1 cellular context compared by ENCODE assay signal in the genomic region with DNA sequence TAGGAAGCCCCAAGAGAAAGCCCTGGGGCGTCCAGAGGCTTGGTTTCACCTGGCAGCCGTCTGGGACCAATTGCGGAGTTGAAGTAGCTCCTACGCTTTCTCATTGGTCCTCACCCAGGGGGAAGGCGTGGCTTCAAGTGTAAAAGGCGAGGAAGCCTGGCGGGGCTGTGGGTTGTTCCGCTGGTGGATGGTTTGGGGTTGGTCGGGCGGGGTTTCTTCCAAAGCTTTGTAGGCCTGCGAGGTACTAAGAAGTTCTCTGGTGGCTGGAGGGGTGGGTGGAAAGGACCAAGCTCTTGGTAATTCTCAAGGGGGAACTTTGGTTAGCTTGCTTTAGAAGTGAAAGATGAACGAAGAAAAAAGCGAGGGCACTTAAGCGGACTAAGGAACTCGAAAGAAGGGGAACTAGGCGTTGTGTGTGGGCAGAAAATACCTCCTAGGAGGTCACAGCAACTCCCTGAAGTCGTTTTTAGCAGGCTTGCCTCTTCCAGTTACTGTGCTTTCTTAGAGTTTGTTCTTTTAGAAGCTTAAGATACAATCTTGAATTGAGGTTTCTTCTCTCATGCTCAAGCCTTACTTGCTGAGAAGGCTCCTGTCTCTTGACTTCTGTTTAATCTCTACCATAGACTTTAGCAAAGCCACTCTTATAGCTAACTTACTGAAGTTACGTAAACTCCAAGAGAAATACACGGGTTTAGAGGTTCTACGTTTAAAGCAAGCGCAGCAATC.
A peak's percentile ranks its signal among the peaks of the same experiment; 100 is the strongest.
TF ChIP-seq lines count a peak whose summit lies in the region.

No MANE protein-coding gene starts in this region.

TF ChIP-seq in GM12878, 131 proteins besides CTCF, POLR2A, EP300 and RAD21 (continued from another document and continues in another):
- TF ChIP-seq, protein P1, sequence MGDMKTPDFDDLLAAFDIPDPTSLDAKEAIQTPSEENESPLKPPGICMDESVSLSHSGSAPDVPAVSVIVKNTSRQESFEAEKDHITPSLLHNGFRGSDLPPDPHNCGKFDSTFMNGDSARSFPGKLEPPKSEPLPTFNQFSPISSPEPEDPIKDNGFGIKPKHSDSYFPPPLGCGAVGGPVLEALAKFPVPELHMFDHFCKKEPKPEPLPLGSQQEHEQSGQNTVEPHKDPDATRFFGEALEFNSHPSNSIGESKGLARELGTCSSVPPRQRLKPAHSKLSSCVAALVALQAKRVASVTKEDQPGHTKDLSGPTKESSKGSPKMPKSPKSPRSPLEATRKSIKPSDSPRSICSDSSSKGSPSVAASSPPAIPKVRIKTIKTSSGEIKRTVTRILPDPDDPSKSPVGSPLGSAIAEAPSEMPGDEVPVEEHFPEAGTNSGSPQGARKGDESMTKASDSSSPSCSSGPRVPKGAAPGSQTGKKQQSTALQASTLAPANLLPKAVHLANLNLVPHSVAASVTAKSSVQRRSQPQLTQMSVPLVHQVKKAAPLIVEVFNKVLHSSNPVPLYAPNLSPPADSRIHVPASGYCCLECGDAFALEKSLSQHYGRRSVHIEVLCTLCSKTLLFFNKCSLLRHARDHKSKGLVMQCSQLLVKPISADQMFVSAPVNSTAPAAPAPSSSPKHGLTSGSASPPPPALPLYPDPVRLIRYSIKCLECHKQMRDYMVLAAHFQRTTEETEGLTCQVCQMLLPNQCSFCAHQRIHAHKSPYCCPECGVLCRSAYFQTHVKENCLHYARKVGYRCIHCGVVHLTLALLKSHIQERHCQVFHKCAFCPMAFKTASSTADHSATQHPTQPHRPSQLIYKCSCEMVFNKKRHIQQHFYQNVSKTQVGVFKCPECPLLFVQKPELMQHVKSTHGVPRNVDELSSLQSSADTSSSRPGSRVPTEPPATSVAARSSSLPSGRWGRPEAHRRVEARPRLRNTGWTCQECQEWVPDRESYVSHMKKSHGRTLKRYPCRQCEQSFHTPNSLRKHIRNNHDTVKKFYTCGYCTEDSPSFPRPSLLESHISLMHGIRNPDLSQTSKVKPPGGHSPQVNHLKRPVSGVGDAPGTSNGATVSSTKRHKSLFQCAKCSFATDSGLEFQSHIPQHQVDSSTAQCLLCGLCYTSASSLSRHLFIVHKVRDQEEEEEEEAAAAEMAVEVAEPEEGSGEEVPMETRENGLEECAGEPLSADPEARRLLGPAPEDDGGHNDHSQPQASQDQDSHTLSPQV (IDR thresholded peaks at IDR 0.05): no peak
- peak; percentile 55; the same call in 1 of the 2 replicates for TF ChIP-seq HDGF (IDR thresholded peaks at IDR 0.05)
- TF ChIP-seq NBN (IDR thresholded peaks at IDR 0.05): peak; percentile 84; the same call in 1 of the 2 replicates
- TF ChIP-seq HDAC2 (IDR thresholded peaks at IDR 0.05): no peak
- TF ChIP-seq NRF1 (conservative IDR thresholded peaks at IDR 0.05; ENCODE audit: low read depth, low read length): no peak
- peak; percentile 19 for TF ChIP-seq SIX5 (IDR thresholded peaks at IDR 0.05; ENCODE audit: low read depth, low read length, severe bottlenecking)
- TF ChIP-seq NR2F1 (conservative IDR thresholded peaks at IDR 0.05): peak; percentile 37
- TF ChIP-seq DPF2 (IDR thresholded peaks at IDR 0.05): peak; percentile 48
- peak; percentile 42; the same call in 1 of the 2 replicates for TF ChIP-seq CBX5 (IDR thresholded peaks at IDR 0.05; ENCODE audit: low read depth)
- 0 out of 2 replicates have a peak, but pooled peaks have one; percentile 21 for TF ChIP-seq ATF2 (IDR thresholded peaks at IDR 0.05; ENCODE audit: low read length)
- peak; percentile 65 for TF ChIP-seq PKNOX1 (IDR thresholded peaks at IDR 0.05)
- TF ChIP-seq, protein P2, sequence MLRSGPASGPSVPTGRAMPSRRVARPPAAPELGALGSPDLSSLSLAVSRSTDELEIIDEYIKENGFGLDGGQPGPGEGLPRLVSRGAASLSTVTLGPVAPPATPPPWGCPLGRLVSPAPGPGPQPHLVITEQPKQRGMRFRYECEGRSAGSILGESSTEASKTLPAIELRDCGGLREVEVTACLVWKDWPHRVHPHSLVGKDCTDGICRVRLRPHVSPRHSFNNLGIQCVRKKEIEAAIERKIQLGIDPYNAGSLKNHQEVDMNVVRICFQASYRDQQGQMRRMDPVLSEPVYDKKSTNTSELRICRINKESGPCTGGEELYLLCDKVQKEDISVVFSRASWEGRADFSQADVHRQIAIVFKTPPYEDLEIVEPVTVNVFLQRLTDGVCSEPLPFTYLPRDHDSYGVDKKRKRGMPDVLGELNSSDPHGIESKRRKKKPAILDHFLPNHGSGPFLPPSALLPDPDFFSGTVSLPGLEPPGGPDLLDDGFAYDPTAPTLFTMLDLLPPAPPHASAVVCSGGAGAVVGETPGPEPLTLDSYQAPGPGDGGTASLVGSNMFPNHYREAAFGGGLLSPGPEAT (IDR thresholded peaks at IDR 0.05; ENCODE audit: low read depth): peak; percentile 69; the same call in 1 of the 2 replicates
- TF ChIP-seq RFX5 (IDR thresholded peaks at IDR 0.05; ENCODE audit: low read depth, low read length): 0 out of 2 replicates have a peak, but pooled peaks have one; percentile 60
- TF ChIP-seq TAF1 (IDR thresholded peaks at IDR 0.05; ENCODE audit: borderline replicate concordance, low read depth, low read length): no peak; the same call in 1 of the 2 replicates
- peak; percentile 87 for TF ChIP-seq MEF2B (IDR thresholded peaks at IDR 0.05; ENCODE audit: partially characterized antibody, poor library complexity, severe bottlenecking)
- peak; percentile 72 for TF ChIP-seq POLR2AphosphoS5 (IDR thresholded peaks at IDR 0.05; ENCODE audit: low read length)
- TF ChIP-seq SIN3A (IDR thresholded peaks at IDR 0.05; ENCODE audit: low read depth, low read length): no peak
- peak; percentile 67; the same call in 1 of the 2 replicates for TF ChIP-seq GATAD2B (conservative IDR thresholded peaks at IDR 0.05; ENCODE audit: low read depth)
- TF ChIP-seq, protein P3, sequence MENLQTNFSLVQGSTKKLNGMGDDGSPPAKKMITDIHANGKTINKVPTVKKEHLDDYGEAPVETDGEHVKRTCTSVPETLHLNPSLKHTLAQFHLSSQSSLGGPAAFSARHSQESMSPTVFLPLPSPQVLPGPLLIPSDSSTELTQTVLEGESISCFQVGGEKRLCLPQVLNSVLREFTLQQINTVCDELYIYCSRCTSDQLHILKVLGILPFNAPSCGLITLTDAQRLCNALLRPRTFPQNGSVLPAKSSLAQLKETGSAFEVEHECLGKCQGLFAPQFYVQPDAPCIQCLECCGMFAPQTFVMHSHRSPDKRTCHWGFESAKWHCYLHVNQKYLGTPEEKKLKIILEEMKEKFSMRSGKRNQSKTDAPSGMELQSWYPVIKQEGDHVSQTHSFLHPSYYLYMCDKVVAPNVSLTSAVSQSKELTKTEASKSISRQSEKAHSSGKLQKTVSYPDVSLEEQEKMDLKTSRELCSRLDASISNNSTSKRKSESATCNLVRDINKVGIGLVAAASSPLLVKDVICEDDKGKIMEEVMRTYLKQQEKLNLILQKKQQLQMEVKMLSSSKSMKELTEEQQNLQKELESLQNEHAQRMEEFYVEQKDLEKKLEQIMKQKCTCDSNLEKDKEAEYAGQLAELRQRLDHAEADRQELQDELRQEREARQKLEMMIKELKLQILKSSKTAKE (IDR thresholded peaks at IDR 0.05; ENCODE audit: low read depth, poor library complexity, severe bottlenecking): peak; percentile 34
- TF ChIP-seq IRF4 (IDR thresholded peaks at IDR 0.05; ENCODE audit: low read depth, low read length): peak; percentile 34; the same call in 1 of the 2 replicates
- TF ChIP-seq ZNF274 (IDR thresholded peaks at IDR 0.05; ENCODE audit: insufficient read depth, insufficient read length): no peak
- TF ChIP-seq MTA2 (IDR thresholded peaks at IDR 0.05; ENCODE audit: low read depth): peak; percentile 65; the same call in 1 of the 2 replicates
- TF ChIP-seq, protein P4, sequence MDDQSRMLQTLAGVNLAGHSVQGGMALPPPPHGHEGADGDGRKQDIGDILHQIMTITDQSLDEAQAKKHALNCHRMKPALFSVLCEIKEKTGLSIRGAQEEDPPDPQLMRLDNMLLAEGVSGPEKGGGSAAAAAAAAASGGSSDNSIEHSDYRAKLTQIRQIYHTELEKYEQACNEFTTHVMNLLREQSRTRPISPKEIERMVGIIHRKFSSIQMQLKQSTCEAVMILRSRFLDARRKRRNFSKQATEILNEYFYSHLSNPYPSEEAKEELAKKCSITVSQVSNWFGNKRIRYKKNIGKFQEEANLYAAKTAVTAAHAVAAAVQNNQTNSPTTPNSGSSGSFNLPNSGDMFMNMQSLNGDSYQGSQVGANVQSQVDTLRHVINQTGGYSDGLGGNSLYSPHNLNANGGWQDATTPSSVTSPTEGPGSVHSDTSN (IDR thresholded peaks at IDR 0.05; ENCODE audit: insufficient replicate concordance, low read depth, low read length): peak; percentile 46
- no peak for TF ChIP-seq ZNF687 (IDR thresholded peaks at IDR 0.05)
- TF ChIP-seq GABPA (IDR thresholded peaks at IDR 0.05; ENCODE audit: low read depth): no peak
- TF ChIP-seq ZBED1 (IDR thresholded peaks at IDR 0.05; ENCODE audit: borderline replicate concordance): no peak
- 0 out of 2 replicates have a peak, but pooled peaks have one; percentile 33 for TF ChIP-seq MEF2A (IDR thresholded peaks at IDR 0.05; ENCODE audit: insufficient read depth, low read depth, low read length)
- TF ChIP-seq POLR2AphosphoS2 (IDR thresholded peaks at IDR 0.05; ENCODE audit: low read depth, low read length): peak; percentile 52; the same call in 1 of the 2 replicates
- TF ChIP-seq NFIC (IDR thresholded peaks at IDR 0.05; ENCODE audit: low read depth, low read length): no peak; the same call in 1 of the 2 replicates
- no peak for TF ChIP-seq REST (IDR thresholded peaks at IDR 0.05; ENCODE audit: low read depth, low read length)
- TF ChIP-seq SMC3 (IDR thresholded peaks at IDR 0.05; ENCODE audit: borderline replicate concordance, low read length): no peak
